In genomic region chr19:47226426-47227346, GRCh38 we compare ENCODE assay signal across 8 cellular contexts. TPM values are rescaled to one million over a fixed set of nuclear protein-coding genes. Genes with fewer than 3 reads are reported as not detected.
DNase-seq lines count a peak whose midpoint lies in the region; ATAC-seq, FAIRE-seq and TF ChIP-seq lines count a peak whose summit lies in the region.

No MANE protein-coding gene starts in this region.

- peaks cover 16% of the 10 kb centered on the region for H3K27me3 ChIP-seq in NT2/D1 (ENCODE audit: insufficient read depth, insufficient read length)

- peak overlapping the region; percentile 62 for H3K4me3 ChIP-seq in NT2/D1 (ENCODE audit: insufficient read length, low read depth)

- TF ChIP-seq CTCF in omental fat pad (IDR thresholded peaks at IDR 0.05): no peak

- ATAC-seq in HG03025 (IDR thresholded peaks at IDR 0.05; ENCODE audit: low FRiP score, unreplicated experiment): peak; percentile 8
- ATAC-seq in omental fat pad (ENCODE audit: low FRiP score): peak; percentile 1
- no peak for ATAC-seq in HG03521 (IDR thresholded peaks at IDR 0.05; ENCODE audit: unreplicated experiment)

- DNase-seq in AG08396 (ENCODE audit: low spot score) (peak; percentile 67), GM12892 (ENCODE audit: insufficient read length) (no peak), NT2/D1 (ENCODE audit: low read depth, low spot score) (no peak), glomerular visceral epithelial cell (ENCODE audit: extremely low spot score) (peak; percentile 90), omental fat pad (ENCODE audit: low spot score) (peak; percentile 54)
- peak; percentile 20 for DNase-seq in activated T-helper 9 cell treated with anti-CD3 and anti-CD28 coated beads, Interleukin-2, amount 50 U/mL, for 16 hours (ENCODE audit: low read depth)

- H3K9me3 ChIP-seq in NT2/D1 (ENCODE audit: insufficient read depth, low read length): no peaks in the 10 kb centered on the region

- H3K4me1 ChIP-seq in NT2/D1 (ENCODE audit: insufficient read depth, insufficient read length): peaks cover 18% of the 10 kb centered on the region

- H3K36me3 ChIP-seq in NT2/D1 (ENCODE audit: insufficient read depth, insufficient read length, low read length): peaks cover 8% of the 10 kb centered on the region

- H3K9ac ChIP-seq in NT2/D1 (ENCODE audit: insufficient read length, low read depth): peak overlapping the region; percentile 97

- peak; percentile 51; the same call in 1 of the 2 replicates for TF ChIP-seq POLR2A in GM12892 (IDR thresholded peaks at IDR 0.05; ENCODE audit: low read depth, low read length)

- peak; percentile 24 for FAIRE-seq in GM12892 (lab: Jason Lieb, UNC)

RNA-seq across cellular contexts. Expression of gene BBC3, which starts 4.3 kb away (rescaled TPM):
- polyA plus RNA-seq in GM12892 (2012; ENCODE audit: missing spikeins): 6.5 TPM
- total RNA-seq in omental fat pad: 1 to 10 TPM; 1.0 to 9.1 (median 1.8) TPM

RNA-seq across cellular contexts. Expression of gene CCDC9, which starts 29.6 kb away (rescaled TPM):
- 8.4 TPM for polyA plus RNA-seq in GM12892 (2012; ENCODE audit: missing spikeins)
- 10 to 100 TPM in 2 of 4 donors, 1 to 10 TPM in 2; 8.2 to 16.7 (median 12.5) TPM for total RNA-seq in omental fat pad

RNA-seq across cellular contexts. Expression of gene INAFM1, which starts 48.0 kb away (rescaled TPM):
- 0.98 TPM for polyA plus RNA-seq in GM12892 (2012; ENCODE audit: missing spikeins)
- 1 to 10 TPM; 3.3 to 8.2 (median 5.7) TPM for total RNA-seq in omental fat pad

Comparison
In these comparisons a context has a peak if more than half of its experiments do, and no peak if none do; other contexts are left out.
1. DNase-seq: peak in AG08396 (single experiment), activated T-helper 9 cell treated with anti-CD3 and anti-CD28 coated beads, Interleukin-2, amount 50 U/mL, for 16 hours (single experiment), glomerular visceral epithelial cell (single experiment) and omental fat pad (single experiment); none in GM12892 (single experiment) and NT2/D1 (single experiment).